11 cellular contexts compared by ENCODE assay signal in the genomic region with DNA sequence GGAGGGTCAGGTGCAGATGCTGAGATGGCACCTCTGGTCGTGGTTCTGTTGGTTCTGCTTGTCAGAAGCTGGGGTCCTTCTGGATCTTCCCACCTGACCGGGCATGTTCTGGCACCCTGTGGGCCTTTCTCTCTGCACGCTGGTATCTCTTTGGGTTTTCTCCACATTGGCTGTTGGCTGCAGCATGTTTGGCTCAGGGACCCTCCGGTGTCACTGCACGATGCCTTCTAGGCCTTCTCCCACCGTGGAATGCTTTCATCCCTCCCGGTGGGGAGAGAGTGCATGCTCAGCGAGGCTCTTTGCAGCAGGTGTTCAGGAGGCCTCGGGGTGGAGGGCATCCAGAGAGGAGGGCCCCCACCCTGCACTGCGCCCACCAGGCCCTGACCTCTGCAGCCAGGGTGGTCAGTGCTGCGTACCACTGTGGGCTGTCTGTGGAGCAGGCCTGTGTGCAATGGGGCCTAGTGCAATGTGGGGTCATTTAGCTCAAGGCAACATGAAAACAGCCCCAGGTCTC.
DNase-seq lines count a peak whose midpoint lies in the region; ATAC-seq and TF ChIP-seq lines count a peak whose summit lies in the region.
"Had no signal": no experiment of that assay in that cellular context is flagged by ENCODE, and none has a peak within 500 bp of the region (broad histone marks: within the 10 kb centered on the region; RNA-seq: fewer than 3 reads in every experiment).

No MANE protein-coding gene starts in this region.

- H3K27me3 ChIP-seq in colonic mucosa: no peaks in the 10 kb centered on the region
- H3K27me3 ChIP-seq: adrenal gland, breast epithelium, pancreas had no signal

- peak; percentile 3 for DNase-seq in GM03348 (ENCODE audit: low spot score)
- peak; percentile 26 for DNase-seq in GM13976 (ENCODE audit: low spot score)
- DNase-seq in colonic mucosa: peak; percentile 13
- DNase-seq in sciatic nerve (ENCODE audit: low spot score): peak; percentile 44
- no peak for DNase-seq in SK-N-DZ (ENCODE audit: low spot score)
- no peak for DNase-seq in SKM-1 treated with dmso at 0.1 percent for 144 hours (lab: John Stamatoyannopoulos, UW; ENCODE audit: unreplicated experiment)
- DNase-seq in Kasumi-1 (lab: John Stamatoyannopoulos, UW): no peak
- DNase-seq: left cardiac atrium had no signal

- TF ChIP-seq CTCF in GM13976 (IDR thresholded peaks at IDR 0.05; ENCODE audit: borderline replicate concordance, control extremely low read depth, extremely low read depth, insufficient read depth, missing control alignments) (no peak), colonic mucosa (IDR thresholded peaks at IDR 0.05) (no peak)

- ATAC-seq in sciatic nerve: no peak

- no peak overlapping the region for H3K9ac ChIP-seq in colonic mucosa (ENCODE audit: low read depth in 2 of 2, low read length in 2 of 2)

- no peaks in the 10 kb centered on the region for H3K9me3 ChIP-seq in colonic mucosa
- H3K9me3 ChIP-seq: adrenal gland, breast epithelium, pancreas had no signal

- peaks cover 19% of the 10 kb centered on the region for H3K4me1 ChIP-seq in colonic mucosa
- H3K4me1 ChIP-seq: adrenal gland, breast epithelium had no signal

- no peaks in the 10 kb centered on the region for H3K36me3 ChIP-seq in colonic mucosa
- H3K36me3 ChIP-seq: adrenal gland, breast epithelium had no signal

- intact Hi-C loops in colonic mucosa (cut with DNase I): loop anchor here (2.0 kb wide), 1 partner anchor 143 kb away; no protein-coding TSS in a partner anchor
- intact Hi-C loops in sciatic nerve (cut with DNase I): loop anchor here (5.0 to 10.0 kb wide), 2 partner anchors 141 to 189 kb away; no protein-coding TSS in a partner anchor

- in situ Hi-C loops in GM13976 (cut with MboI; ENCODE audit: low sequenced_read_pairs, unreplicated experiment): loop anchor here (5.0 kb wide), 1 partner anchor 141 kb away; no protein-coding TSS in a partner anchor

- H3K4me3 ChIP-seq in colonic mucosa: no peak overlapping the region
- H3K4me3 ChIP-seq: adrenal gland, breast epithelium, pancreas had no signal

- no peak overlapping the region for H3K27ac ChIP-seq in colonic mucosa
- H3K27ac ChIP-seq: adrenal gland, breast epithelium, pancreas had no signal

Comparison
In these comparisons a context has a peak if more than half of its experiments do, and no peak if none do; other contexts are left out.
1. DNase-seq: peak in GM03348 (single experiment), GM13976 (single experiment), colonic mucosa (single experiment) and sciatic nerve (single experiment); none in SK-N-DZ (single experiment), SKM-1 treated with dmso at 0.1 percent for 144 hours (single experiment) and Kasumi-1 (0 of 2).